1 cellular context compared by ENCODE assay signal in the genomic region with DNA sequence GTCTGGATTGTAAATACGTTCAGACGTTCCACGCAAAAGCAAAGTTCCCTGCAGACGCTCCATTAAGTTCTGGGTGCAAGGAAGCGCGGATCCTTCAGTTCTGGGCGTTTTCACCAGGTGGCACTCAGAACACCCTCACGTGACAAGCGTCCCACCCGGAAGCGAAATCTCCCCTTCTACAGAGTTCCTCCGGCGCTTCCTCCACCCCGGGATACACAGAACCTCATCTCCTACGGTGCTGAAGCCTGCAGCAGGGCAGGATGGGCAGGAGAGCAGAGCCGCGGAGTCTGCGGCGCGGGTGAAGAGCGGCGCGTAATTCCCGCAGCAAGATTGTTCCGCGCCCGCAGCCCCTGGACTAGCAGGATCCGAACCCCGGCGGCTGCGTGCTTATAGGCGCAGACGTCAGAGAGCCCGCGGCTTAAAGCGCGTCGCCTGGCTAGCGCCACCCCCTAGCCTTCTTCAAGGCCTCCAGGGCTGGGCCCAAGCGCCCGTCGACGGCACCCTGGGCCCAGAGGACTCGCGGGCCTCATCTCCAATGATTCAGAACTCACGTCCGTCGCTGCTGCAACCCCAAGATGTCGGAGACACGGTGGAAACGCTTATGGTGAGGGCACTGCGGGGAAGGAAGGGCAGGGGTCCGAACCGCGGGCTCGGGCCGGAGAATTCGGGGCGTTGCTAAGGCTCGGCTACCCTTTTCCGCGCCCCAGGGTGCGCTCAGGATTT.
TF ChIP-seq lines count a peak whose summit lies in the region.

A gene with protein sequence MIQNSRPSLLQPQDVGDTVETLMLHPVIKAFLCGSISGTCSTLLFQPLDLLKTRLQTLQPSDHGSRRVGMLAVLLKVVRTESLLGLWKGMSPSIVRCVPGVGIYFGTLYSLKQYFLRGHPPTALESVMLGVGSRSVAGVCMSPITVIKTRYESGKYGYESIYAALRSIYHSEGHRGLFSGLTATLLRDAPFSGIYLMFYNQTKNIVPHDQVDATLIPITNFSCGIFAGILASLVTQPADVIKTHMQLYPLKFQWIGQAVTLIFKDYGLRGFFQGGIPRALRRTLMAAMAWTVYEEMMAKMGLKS (plus strand): TSS at position 181 of the 723 bp plus-strand sequence. CDS start 355 bp downstream, at position 536.

TF ChIP-seq in K562, 482 proteins besides CTCF, POLR2A, EP300 and RAD21 (continued from another document and continues in another):
- TF ChIP-seq, protein P1, sequence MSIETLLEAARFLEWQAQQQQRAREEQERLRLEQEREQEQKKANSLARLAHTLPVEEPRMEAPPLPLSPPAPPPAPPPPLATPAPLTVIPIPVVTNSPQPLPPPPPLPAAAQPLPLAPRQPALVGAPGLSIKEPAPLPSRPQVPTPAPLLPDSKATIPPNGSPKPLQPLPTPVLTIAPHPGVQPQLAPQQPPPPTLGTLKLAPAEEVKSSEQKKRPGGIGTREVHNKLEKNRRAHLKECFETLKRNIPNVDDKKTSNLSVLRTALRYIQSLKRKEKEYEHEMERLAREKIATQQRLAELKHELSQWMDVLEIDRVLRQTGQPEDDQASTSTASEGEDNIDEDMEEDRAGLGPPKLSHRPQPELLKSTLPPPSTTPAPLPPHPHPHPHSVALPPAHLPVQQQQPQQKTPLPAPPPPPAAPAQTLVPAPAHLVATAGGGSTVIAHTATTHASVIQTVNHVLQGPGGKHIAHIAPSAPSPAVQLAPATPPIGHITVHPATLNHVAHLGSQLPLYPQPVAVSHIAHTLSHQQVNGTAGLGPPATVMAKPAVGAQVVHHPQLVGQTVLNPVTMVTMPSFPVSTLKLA (conservative IDR thresholded peaks at IDR 0.05): peak; percentile 78 to 84
- TF ChIP-seq FOXK1 (CRISPR knock-in tag; IDR thresholded peaks at IDR 0.05; ENCODE audit: borderline replicate concordance) (peak; percentile 94), TBL1XR1 (IDR thresholded peaks at IDR 0.05; ENCODE audit: low read length in 2 of 2) (peak; percentile 53 to 60; a peak in 2 of 4 replicates), ZNF224 (CRISPR knock-in tag; IDR thresholded peaks at IDR 0.05) (peak; percentile 27; the same call in 1 of the 2 replicates), TARDBP (IDR thresholded peaks at IDR 0.05) (peak; percentile 2; the same call in 1 of the 2 replicates), HCFC1 (IDR thresholded peaks at IDR 0.05; ENCODE audit: low read depth, low read length) (peak; percentile 60), CEBPB (tag; IDR thresholded peaks at IDR 0.05) (no peak), SRSF1 (IDR thresholded peaks at IDR 0.05; ENCODE audit: low read depth, low read length) (no peak), CBX2 (IDR thresholded peaks at IDR 0.05; ENCODE audit: insufficient read depth, low read length, poor library complexity, severe bottlenecking) (no peak), TAF1 (IDR thresholded peaks at IDR 0.05; ENCODE audit: control insufficient read depth, extremely low read depth, insufficient read depth, low read length, severe bottlenecking) (peak; percentile 53), RB1 (IDR thresholded peaks at IDR 0.05; ENCODE audit: low read depth) (peak; percentile 71; the same call in 1 of the 2 replicates), CCAR2 (IDR thresholded peaks at IDR 0.05; ENCODE audit: low read depth, low read length) (no peak), TEAD1 (CRISPR knock-in tag; IDR thresholded peaks at IDR 0.05) (peak in 1 of 2 experiments; percentile 10; a peak in 2 of 4 replicates), SMARCA4 (IDR thresholded peaks at IDR 0.05) (peak; percentile 37; the same call in 1 of the 2 replicates), SMAD1 (IDR thresholded peaks at IDR 0.05; ENCODE audit: low read depth, low read length, partially characterized antibody) (no peak), PML (IDR thresholded peaks at IDR 0.05; ENCODE audit: low read length) (no peak), TAF9B (IDR thresholded peaks at IDR 0.05; ENCODE audit: partially characterized antibody) (peak; percentile 67), BHLHE40 (IDR thresholded peaks at IDR 0.05; ENCODE audit: low read length) (peak; percentile 99), SUPT5H (IDR thresholded peaks at IDR 0.05) (peak; percentile 76), NBN (IDR thresholded peaks at IDR 0.05; ENCODE audit: low read depth) (peak; percentile 8), ELF1 (tag; IDR thresholded peaks at IDR 0.05) (peak; percentile 95), POLR2AphosphoS5 (IDR thresholded peaks at IDR 0.05; ENCODE audit: control insufficient read depth, insufficient read depth, low read depth, low read length) (peak; percentile 75), CTBP1 (IDR thresholded peaks at IDR 0.05; ENCODE audit: borderline replicate concordance) (peak; percentile 72), ELF4 (CRISPR knock-in tag; IDR thresholded peaks at IDR 0.05) (peak; percentile 85; the same call in 1 of the 2 replicates), TRIM24 (IDR thresholded peaks at IDR 0.05) (0 out of 4 replicates have a peak, but pooled peaks of 1 of the 2 experiments have one; percentile 15), ATF1 (CRISPR knock-in tag; IDR thresholded peaks at IDR 0.05) (no peak), ATF1 (tag; IDR thresholded peaks at IDR 0.05) (peak; percentile 94)
- TF ChIP-seq, protein P2, sequence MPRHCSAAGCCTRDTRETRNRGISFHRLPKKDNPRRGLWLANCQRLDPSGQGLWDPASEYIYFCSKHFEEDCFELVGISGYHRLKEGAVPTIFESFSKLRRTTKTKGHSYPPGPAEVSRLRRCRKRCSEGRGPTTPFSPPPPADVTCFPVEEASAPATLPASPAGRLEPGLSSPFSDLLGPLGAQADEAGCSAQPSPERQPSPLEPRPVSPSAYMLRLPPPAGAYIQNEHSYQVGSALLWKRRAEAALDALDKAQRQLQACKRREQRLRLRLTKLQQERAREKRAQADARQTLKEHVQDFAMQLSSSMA (CRISPR knock-in tag; IDR thresholded peaks at IDR 0.05): 0 out of 2 replicates have a peak, but pooled peaks have one; percentile 15
- TF ChIP-seq, protein P3, sequence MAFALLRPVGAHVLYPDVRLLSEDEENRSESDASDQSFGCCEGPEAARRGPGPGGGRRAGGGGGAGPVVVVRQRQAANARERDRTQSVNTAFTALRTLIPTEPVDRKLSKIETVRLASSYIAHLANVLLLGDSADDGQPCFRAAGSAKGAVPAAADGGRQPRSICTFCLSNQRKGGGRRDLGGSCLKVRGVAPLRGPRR (CRISPR knock-in tag; IDR thresholded peaks at IDR 0.05): no peak
- TF ChIP-seq, protein P4, sequence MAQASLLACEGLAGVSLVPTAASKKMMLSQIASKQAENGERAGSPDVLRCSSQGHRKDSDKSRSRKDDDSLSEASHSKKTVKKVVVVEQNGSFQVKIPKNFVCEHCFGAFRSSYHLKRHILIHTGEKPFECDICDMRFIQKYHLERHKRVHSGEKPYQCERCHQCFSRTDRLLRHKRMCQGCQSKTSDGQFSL (CRISPR knock-in tag; IDR thresholded peaks at IDR 0.05): peak; percentile 60; the same call in 1 of the 2 replicates
- TF ChIP-seq, protein P4 (tag; IDR thresholded peaks at IDR 0.05): no peak
- TF ChIP-seq, protein P5, sequence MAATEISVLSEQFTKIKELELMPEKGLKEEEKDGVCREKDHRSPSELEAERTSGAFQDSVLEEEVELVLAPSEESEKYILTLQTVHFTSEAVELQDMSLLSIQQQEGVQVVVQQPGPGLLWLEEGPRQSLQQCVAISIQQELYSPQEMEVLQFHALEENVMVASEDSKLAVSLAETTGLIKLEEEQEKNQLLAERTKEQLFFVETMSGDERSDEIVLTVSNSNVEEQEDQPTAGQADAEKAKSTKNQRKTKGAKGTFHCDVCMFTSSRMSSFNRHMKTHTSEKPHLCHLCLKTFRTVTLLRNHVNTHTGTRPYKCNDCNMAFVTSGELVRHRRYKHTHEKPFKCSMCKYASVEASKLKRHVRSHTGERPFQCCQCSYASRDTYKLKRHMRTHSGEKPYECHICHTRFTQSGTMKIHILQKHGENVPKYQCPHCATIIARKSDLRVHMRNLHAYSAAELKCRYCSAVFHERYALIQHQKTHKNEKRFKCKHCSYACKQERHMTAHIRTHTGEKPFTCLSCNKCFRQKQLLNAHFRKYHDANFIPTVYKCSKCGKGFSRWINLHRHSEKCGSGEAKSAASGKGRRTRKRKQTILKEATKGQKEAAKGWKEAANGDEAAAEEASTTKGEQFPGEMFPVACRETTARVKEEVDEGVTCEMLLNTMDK (IDR thresholded peaks at IDR 0.05; ENCODE audit: borderline replicate concordance, insufficient read depth, low read depth, low read length, poor library complexity, severe bottlenecking): peak; percentile 53
- TF ChIP-seq, protein P6, sequence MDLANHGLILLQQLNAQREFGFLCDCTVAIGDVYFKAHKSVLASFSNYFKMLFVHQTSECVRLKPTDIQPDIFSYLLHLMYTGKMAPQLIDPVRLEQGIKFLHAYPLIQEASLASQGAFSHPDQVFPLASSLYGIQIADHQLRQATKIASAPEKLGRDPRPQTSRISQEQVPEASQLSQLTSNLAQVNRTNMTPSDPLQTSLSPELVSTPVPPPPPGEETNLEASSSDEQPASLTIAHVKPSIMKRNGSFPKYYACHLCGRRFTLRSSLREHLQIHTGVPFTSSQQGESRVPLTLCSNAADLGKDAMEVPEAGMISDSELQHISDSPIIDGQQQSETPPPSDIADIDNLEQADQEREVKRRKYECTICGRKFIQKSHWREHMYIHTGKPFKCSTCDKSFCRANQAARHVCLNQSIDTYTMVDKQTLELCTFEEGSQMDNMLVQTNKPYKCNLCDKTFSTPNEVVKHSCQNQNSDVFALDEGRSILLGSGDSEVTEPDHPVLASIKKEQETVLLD (IDR thresholded peaks at IDR 0.05): 0 out of 2 replicates have a peak, but pooled peaks have one; percentile 78
- TF ChIP-seq, protein P7, sequence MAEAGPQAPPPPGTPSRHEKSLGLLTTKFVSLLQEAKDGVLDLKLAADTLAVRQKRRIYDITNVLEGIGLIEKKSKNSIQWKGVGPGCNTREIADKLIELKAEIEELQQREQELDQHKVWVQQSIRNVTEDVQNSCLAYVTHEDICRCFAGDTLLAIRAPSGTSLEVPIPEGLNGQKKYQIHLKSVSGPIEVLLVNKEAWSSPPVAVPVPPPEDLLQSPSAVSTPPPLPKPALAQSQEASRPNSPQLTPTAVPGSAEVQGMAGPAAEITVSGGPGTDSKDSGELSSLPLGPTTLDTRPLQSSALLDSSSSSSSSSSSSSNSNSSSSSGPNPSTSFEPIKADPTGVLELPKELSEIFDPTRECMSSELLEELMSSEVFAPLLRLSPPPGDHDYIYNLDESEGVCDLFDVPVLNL (CRISPR knock-in tag; IDR thresholded peaks at IDR 0.05; ENCODE audit: low read depth): 0 out of 2 replicates have a peak, but pooled peaks have one; percentile 12
- TF ChIP-seq, protein P8, sequence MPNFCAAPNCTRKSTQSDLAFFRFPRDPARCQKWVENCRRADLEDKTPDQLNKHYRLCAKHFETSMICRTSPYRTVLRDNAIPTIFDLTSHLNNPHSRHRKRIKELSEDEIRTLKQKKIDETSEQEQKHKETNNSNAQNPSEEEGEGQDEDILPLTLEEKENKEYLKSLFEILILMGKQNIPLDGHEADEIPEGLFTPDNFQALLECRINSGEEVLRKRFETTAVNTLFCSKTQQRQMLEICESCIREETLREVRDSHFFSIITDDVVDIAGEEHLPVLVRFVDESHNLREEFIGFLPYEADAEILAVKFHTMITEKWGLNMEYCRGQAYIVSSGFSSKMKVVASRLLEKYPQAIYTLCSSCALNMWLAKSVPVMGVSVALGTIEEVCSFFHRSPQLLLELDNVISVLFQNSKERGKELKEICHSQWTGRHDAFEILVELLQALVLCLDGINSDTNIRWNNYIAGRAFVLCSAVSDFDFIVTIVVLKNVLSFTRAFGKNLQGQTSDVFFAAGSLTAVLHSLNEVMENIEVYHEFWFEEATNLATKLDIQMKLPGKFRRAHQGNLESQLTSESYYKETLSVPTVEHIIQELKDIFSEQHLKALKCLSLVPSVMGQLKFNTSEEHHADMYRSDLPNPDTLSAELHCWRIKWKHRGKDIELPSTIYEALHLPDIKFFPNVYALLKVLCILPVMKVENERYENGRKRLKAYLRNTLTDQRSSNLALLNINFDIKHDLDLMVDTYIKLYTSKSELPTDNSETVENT (CRISPR knock-in tag; IDR thresholded peaks at IDR 0.05): no peak
- TF ChIP-seq, protein P9, sequence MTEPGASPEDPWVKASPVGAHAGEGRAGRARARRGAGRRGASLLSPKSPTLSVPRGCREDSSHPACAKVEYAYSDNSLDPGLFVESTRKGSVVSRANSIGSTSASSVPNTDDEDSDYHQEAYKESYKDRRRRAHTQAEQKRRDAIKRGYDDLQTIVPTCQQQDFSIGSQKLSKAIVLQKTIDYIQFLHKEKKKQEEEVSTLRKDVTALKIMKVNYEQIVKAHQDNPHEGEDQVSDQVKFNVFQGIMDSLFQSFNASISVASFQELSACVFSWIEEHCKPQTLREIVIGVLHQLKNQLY (CRISPR knock-in tag; conservative IDR thresholded peaks at IDR 0.05): 0 out of 4 replicates have a peak, but pooled peaks of 1 of the 2 experiments have one; percentile 12
- TF ChIP-seq, protein P10, sequence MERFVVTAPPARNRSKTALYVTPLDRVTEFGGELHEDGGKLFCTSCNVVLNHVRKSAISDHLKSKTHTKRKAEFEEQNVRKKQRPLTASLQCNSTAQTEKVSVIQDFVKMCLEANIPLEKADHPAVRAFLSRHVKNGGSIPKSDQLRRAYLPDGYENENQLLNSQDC (CRISPR knock-in tag; IDR thresholded peaks at IDR 0.05): no peak
- TF ChIP-seq, protein P11, sequence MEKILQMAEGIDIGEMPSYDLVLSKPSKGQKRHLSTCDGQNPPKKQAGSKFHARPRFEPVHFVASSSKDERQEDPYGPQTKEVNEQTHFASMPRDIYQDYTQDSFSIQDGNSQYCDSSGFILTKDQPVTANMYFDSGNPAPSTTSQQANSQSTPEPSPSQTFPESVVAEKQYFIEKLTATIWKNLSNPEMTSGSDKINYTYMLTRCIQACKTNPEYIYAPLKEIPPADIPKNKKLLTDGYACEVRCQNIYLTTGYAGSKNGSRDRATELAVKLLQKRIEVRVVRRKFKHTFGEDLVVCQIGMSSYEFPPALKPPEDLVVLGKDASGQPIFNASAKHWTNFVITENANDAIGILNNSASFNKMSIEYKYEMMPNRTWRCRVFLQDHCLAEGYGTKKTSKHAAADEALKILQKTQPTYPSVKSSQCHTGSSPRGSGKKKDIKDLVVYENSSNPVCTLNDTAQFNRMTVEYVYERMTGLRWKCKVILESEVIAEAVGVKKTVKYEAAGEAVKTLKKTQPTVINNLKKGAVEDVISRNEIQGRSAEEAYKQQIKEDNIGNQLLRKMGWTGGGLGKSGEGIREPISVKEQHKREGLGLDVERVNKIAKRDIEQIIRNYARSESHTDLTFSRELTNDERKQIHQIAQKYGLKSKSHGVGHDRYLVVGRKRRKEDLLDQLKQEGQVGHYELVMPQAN (IDR thresholded peaks at IDR 0.05; ENCODE audit: borderline replicate concordance): peak; percentile 89
- TF ChIP-seq, protein P12, sequence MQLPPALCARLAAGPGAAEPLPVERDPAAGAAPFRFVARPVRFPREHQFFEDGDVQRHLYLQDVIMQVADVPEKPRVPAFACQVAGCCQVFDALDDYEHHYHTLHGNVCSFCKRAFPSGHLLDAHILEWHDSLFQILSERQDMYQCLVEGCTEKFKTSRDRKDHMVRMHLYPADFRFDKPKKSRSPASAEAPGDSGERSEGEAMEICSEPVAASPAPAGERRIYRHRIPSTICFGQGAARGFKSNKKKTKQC (CRISPR knock-in tag; IDR thresholded peaks at IDR 0.05): peak; percentile 16
- TF ChIP-seq, protein P13, sequence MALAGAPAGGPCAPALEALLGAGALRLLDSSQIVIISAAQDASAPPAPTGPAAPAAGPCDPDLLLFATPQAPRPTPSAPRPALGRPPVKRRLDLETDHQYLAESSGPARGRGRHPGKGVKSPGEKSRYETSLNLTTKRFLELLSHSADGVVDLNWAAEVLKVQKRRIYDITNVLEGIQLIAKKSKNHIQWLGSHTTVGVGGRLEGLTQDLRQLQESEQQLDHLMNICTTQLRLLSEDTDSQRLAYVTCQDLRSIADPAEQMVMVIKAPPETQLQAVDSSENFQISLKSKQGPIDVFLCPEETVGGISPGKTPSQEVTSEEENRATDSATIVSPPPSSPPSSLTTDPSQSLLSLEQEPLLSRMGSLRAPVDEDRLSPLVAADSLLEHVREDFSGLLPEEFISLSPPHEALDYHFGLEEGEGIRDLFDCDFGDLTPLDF (CRISPR knock-in tag; IDR thresholded peaks at IDR 0.05): peak; percentile 82
